In the genomic region with DNA sequence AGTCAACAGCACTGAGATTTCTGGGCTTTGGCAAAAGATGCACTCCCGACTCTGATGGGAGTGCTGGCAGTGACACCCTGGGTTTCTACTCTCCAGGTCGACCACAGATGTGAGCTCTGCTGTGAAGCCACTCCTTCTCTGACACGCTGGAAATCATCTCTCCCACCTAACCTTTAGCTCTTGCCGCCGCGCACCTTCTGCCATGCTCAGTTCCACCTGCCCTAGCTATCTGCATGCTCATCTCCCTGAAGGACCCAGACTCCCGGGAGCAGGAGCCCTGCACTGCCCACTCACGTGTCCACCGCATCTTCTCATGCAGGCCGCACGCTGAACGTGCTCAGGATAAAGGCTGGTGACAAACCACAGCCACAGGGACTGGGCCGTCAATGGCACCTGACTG, we compare ENCODE assay signal across 22 cellular contexts.
DNase-seq lines count a peak whose midpoint lies in the region; ATAC-seq and TF ChIP-seq lines count a peak whose summit lies in the region.
"Had no signal": no experiment of that assay in that cellular context is flagged by ENCODE, and none has a peak within 500 bp of the region (broad histone marks: within the 10 kb centered on the region; RNA-seq: fewer than 3 reads in every experiment).

No MANE protein-coding gene starts in this region.

- no peaks in the 10 kb centered on the region for H3K9me3 ChIP-seq in ascending aorta
- H3K9me3 ChIP-seq in parathyroid adenoma (ENCODE audit: control insufficient read depth, low read length): no peaks in the 10 kb centered on the region
- H3K9me3 ChIP-seq in upper lobe of left lung: no peaks in the 10 kb centered on the region
- H3K9me3 ChIP-seq: heart left ventricle, prostate gland had no signal

- peaks cover 12 to 24% of the 10 kb centered on the region in 2 donors for H3K36me3 ChIP-seq in ascending aorta
- no peaks in the 10 kb centered on the region for H3K36me3 ChIP-seq in parathyroid adenoma (ENCODE audit: control insufficient read depth, insufficient read depth, low read length)
- peaks cover 0 to 27% (median 8%) of the 10 kb centered on the region in 4 donors for H3K36me3 ChIP-seq in upper lobe of left lung
- H3K36me3 ChIP-seq: prostate gland had no signal

- H3K27ac ChIP-seq in ascending aorta: peak overlapping the region; percentile 66 to 75
- peak overlapping the region; percentile 97 for H3K27ac ChIP-seq in parathyroid adenoma
- H3K27ac ChIP-seq in upper lobe of left lung: peak overlapping the region in 3 of 4 donors; percentile 1 to 77 (median 73)

- ATAC-seq in upper lobe of left lung (ENCODE audit: low FRiP score in 2 of 2): no peak
- ATAC-seq: effector memory CD8-positive, alpha-beta T cell; K562; naive thymus-derived CD8-positive, alpha-beta T cell had no signal

- no peaks in the 10 kb centered on the region for H3K79me2 ChIP-seq in parathyroid adenoma

- POLR2A ChIA-PET in GM10248 (lab: Yijun Ruan, JAX): no interaction called here

- intact Hi-C loops in ascending aorta (cut with DNase I): no loop called here

- H3K27me3 ChIP-seq in ascending aorta (no peaks in the 10 kb centered on the region), parathyroid adenoma (ENCODE audit: control insufficient read depth, insufficient read depth, low read length) (no peaks in the 10 kb centered on the region), upper lobe of left lung (no peaks in the 10 kb centered on the region)
- H3K27me3 ChIP-seq: heart left ventricle had no signal

- DNase-seq in ascending aorta (ENCODE audit: low spot score in 2 of 2) (peak in 1 of 2 donors; percentile 55), islet precursor cell (peak; percentile 42), upper lobe of left lung (no peak), GM10248 (ENCODE audit: extremely low spot score) (no peak), NCI-H146 (lab: John Stamatoyannopoulos, UW) (no peak), SIG-M5 treated with dmso at 0.1 percent for 504 hours (lab: John Stamatoyannopoulos, UW; ENCODE audit: unreplicated experiment) (no peak)
- DNase-seq: activated CD4-positive, alpha-beta T cell treated with anti-CD3 and anti-CD28 coated beads, Interleukin-2, amount 10 ng/mL, durations not matched to agents 7 days and 5 days; activated naive CD4-positive, alpha-beta T cell treated with Interleukin-2 at 50 U/mL for 16 hours; activated T-cell treated with anti-CD3 and anti-CD28 coated beads for 4 hours; effector memory CD8-positive, alpha-beta T cell; heart left ventricle; MV-4-11; naive thymus-derived CD8-positive, alpha-beta T cell; NCI-H1930; NCI-H446 treated with DMSO at 0.1 percent for 48 hours; NK-92 treated with Interleukin-12 subunit alpha and Interleukin-12 subunit beta, amount 100 ng/mL, for 24 hours; RPMI8226; stimulated activated CD4-positive, alpha-beta T cell treated with anti-CD3 and anti-CD28 coated beads, Interleukin-4, amount 100 ng/mL, for 24 hours had no signal

- TF ChIP-seq EP300 in upper lobe of left lung (IDR thresholded peaks at IDR 0.05): no peak

- TF ChIP-seq CTCF in ascending aorta (IDR thresholded peaks at IDR 0.05) (no peak), parathyroid adenoma (IDR thresholded peaks at IDR 0.05) (no peak), upper lobe of left lung (IDR thresholded peaks at IDR 0.05) (no peak), GM10248 (IDR thresholded peaks at IDR 0.05; ENCODE audit: control extremely low read depth, extremely low read depth, low read depth, missing control alignments) (no peak)

- H3K4me1 ChIP-seq in ascending aorta (peaks cover 5 to 24% of the 10 kb centered on the region in 2 donors), parathyroid adenoma (peaks cover 52% of the 10 kb centered on the region), upper lobe of left lung (peaks cover 18 to 52% (median 28%) of the 10 kb centered on the region in 4 donors)
- H3K4me1 ChIP-seq: prostate gland had no signal

- TF ChIP-seq POLR2A in upper lobe of left lung (IDR thresholded peaks at IDR 0.05): no peak

- CTCF ChIA-PET in GM10248 (lab: Yijun Ruan, JAX): no interaction called here

- peak overlapping the region; percentile 32 for H3K4me2 ChIP-seq in parathyroid adenoma (ENCODE audit: low read length)
- H3K4me2 ChIP-seq: smooth muscle cell had no signal

- H2AFZ ChIP-seq in parathyroid adenoma: peak overlapping the region; percentile 68

- peak overlapping the region; percentile 10 for H3K9ac ChIP-seq in parathyroid adenoma

- H3K4me3 ChIP-seq in ascending aorta (no peak overlapping the region), parathyroid adenoma (ENCODE audit: low read depth, low read length) (no peak overlapping the region), upper lobe of left lung (no peak overlapping the region)
- H3K4me3 ChIP-seq: heart left ventricle, K562, prostate gland, smooth muscle cell had no signal

- WGBS in upper lobe of left lung, 2 donors: 82% methylated on average over 8 to 13 of the region's 13 CpGs
